9 cellular contexts compared by ENCODE assay signal in genomic region chrX:27981349-27981748, GRCh38. TPM values are rescaled to one million over a fixed set of nuclear protein-coding genes. Genes with fewer than 3 reads are reported as not detected.
"Had no signal": no experiment of that assay in that cellular context is flagged by ENCODE, and none has a peak within 500 bp of the region (broad histone marks: within the 10 kb centered on the region; RNA-seq: fewer than 3 reads in every experiment).

Gene DCAF8L1 (minus strand): TSS chrX:27981449. CDS start chrX:27981334, 115 bp downstream.

- DNase-seq: GM23248, GOT3, H7, HFFc6 had no signal

- H3K4me1 ChIP-seq: HAP-1 had no signal

- H3K9me3 ChIP-seq: HAP-1 had no signal

- H3K36me3 ChIP-seq: HAP-1 had no signal

- H3K4me3 ChIP-seq: GM23248, HAP-1 had no signal

- H3K27ac ChIP-seq: GM23248, HL-60 had no signal

RNA-seq across cellular contexts. Expression of gene DCAF8L1, which starts in this region (rescaled TPM):
- total RNA-seq: GM23248, H7, HepG2, HFFc6, HT1080 had no signal
- polyA plus RNA-seq: GM23248, HepG2, IgD-negative memory B cell had no signal
